In genomic region chr3:32847520-32847919, GRCh38 we compare ENCODE assay signal across 1 cellular context.
TF ChIP-seq lines count a peak whose summit lies in the region.

No MANE protein-coding gene starts in this region.

TF ChIP-seq in K562, 482 proteins besides CTCF, POLR2A, EP300 and RAD21 (continued from another document):
- no peak for TF ChIP-seq AFF1 (IDR thresholded peaks at IDR 0.05; ENCODE audit: low read depth in 1 of 2, partially characterized antibody in 2 of 2)
